Comparison of ENCODE assay signal across 8 cellular contexts in genomic region chr22:40463017-40463631, GRCh38.
A peak's percentile ranks its signal among the peaks of the same experiment; 100 is the strongest.
DNase-seq lines count a peak whose midpoint lies in the region; ATAC-seq and TF ChIP-seq lines count a peak whose summit lies in the region.

No MANE protein-coding gene starts in this region.

- peak; percentile 70 for ATAC-seq in GM18511 (IDR thresholded peaks at IDR 0.05; ENCODE audit: unreplicated experiment)
- ATAC-seq in GM21423 (IDR thresholded peaks at IDR 0.05; ENCODE audit: unreplicated experiment) = no peak

- H3K4me3 Mint-ChIP-seq in activated T-helper 1 cell treated with anti-CD3 and anti-CD28 coated beads, Interleukin-12 subunit alpha, Interleukin-12 subunit beta, Interleukin-2, Interleukin-4 antibody, amounts not matched to agents 30 ng/mL and 10 ng/mL and 1 ng/mL, durations not matched to agents 14 hours and 24 hours and 36 hours = peak overlapping the region; percentile 93
- no peak overlapping the region for H3K4me3 Mint-ChIP-seq in nephron progenitor cell

- H3K9ac ChIP-seq in GM23248 = no peak overlapping the region

- H4K20me1 ChIP-seq in GM23248 (ENCODE audit: insufficient read depth) = no peaks in the 10 kb centered on the region

- H3K36me3 Mint-ChIP-seq in activated T-helper 1 cell treated with anti-CD3 and anti-CD28 coated beads, Interleukin-12 subunit alpha, Interleukin-12 subunit beta, Interleukin-2, Interleukin-4 antibody, amounts not matched to agents 30 ng/mL and 10 ng/mL and 1 ng/mL, durations not matched to agents 14 hours and 24 hours and 36 hours (ENCODE audit: low read depth) = peaks cover 14% of the 10 kb centered on the region
- peaks cover 22% of the 10 kb centered on the region for H3K36me3 Mint-ChIP-seq in nephron progenitor cell (ENCODE audit: low read depth)

- H3K9me2 ChIP-seq in GM23248 (ENCODE audit: insufficient read depth) = no peaks in the 10 kb centered on the region

- no peaks in the 10 kb centered on the region for H3K9me3 Mint-ChIP-seq in activated T-helper 1 cell treated with anti-CD3 and anti-CD28 coated beads, Interleukin-12 subunit alpha, Interleukin-12 subunit beta, Interleukin-2, Interleukin-4 antibody, amounts not matched to agents 30 ng/mL and 10 ng/mL and 1 ng/mL, durations not matched to agents 14 hours and 24 hours and 36 hours
- H3K9me3 Mint-ChIP-seq in nephron progenitor cell = no peaks in the 10 kb centered on the region

- no peaks in the 10 kb centered on the region for H3K27me3 ChIP-seq in GM23248 (replicated peaks; ENCODE audit: insufficient read depth)

- intact Hi-C loops in activated T-helper 1 cell treated with anti-CD3 and anti-CD28 coated beads, Interleukin-12 subunit alpha, Interleukin-12 subunit beta, Interleukin-2, Interleukin-4 antibody, amounts not matched to agents 30 ng/mL and 10 ng/mL and 1 ng/mL, durations not matched to agents 14 hours and 24 hours and 36 hours (cut with micrococcal nuclease) = loop anchor here (1.0 to 10.0 kb wide), 5 partner anchors 16 to 1139 kb away; no protein-coding TSS in a partner anchor

- no peak overlapping the region for H3K27ac ChIP-seq in GM23248

- H3K27ac Mint-ChIP-seq in activated T-helper 1 cell treated with anti-CD3 and anti-CD28 coated beads, Interleukin-12 subunit alpha, Interleukin-12 subunit beta, Interleukin-2, Interleukin-4 antibody, amounts not matched to agents 30 ng/mL and 10 ng/mL and 1 ng/mL, durations not matched to agents 14 hours and 24 hours and 36 hours = peak overlapping the region; percentile 99
- H3K27ac Mint-ChIP-seq in nephron progenitor cell = peak overlapping the region; percentile 60

- no peaks in the 10 kb centered on the region for H3K4me1 ChIP-seq in GM23248 (ENCODE audit: insufficient read depth)

- H2AFZ ChIP-seq in GM23248 = no peak overlapping the region

- H3K36me3 ChIP-seq in GM23248 (ENCODE audit: low read depth) = 0 out of 2 replicates have a peak, but pooled peaks cover 6% of the 10 kb centered on the region

- DNase-seq in NB4 (ENCODE audit: low read depth) (peak; percentile 89), nephron progenitor cell (no peak), GM23248 (no peak), DMS 273 (lab: John Stamatoyannopoulos, UW; ENCODE audit: unreplicated experiment) (no peak), NCI-H1436 treated with DMSO at 0.1 percent for 48 hours (lab: John Stamatoyannopoulos, UW) (no peak)
- DNase-seq in activated T-helper 1 cell treated with anti-CD3 and anti-CD28 coated beads, Interleukin-12 subunit alpha, Interleukin-12 subunit beta, Interleukin-2, Interleukin-4 antibody, amounts not matched to agents 30 ng/mL and 10 ng/mL and 1 ng/mL, durations not matched to agents 14 hours and 24 hours and 36 hours (ENCODE audit: low spot score) = peak; percentile 37

- in situ Hi-C loops in GM23248 (cut with MboI) = no loop called here

- peak; percentile 39 for TF ChIP-seq POLR2A in NB4 (IDR thresholded peaks at IDR 0.05; ENCODE audit: extremely low read depth, insufficient read length)

- 91 to 92% methylated on average over 13 of the region's 13 CpGs for WGBS in GM23248 (ENCODE audit: low coverage in 1 of 2, low lambda C conversion rate in 2 of 2, missing lambda C conversion rate in 2 of 2), 2 experiments

- H3K4me3 ChIP-seq in NB4 (ENCODE audit: low read depth, low read length) (peak overlapping the region; percentile 98), GM23248 (no peak overlapping the region)

- H3K4me1 Mint-ChIP-seq in activated T-helper 1 cell treated with anti-CD3 and anti-CD28 coated beads, Interleukin-12 subunit alpha, Interleukin-12 subunit beta, Interleukin-2, Interleukin-4 antibody, amounts not matched to agents 30 ng/mL and 10 ng/mL and 1 ng/mL, durations not matched to agents 14 hours and 24 hours and 36 hours (ENCODE audit: low read depth) = peaks cover 55% of the 10 kb centered on the region
- H3K4me1 Mint-ChIP-seq in nephron progenitor cell = peaks cover 9% of the 10 kb centered on the region

- TF ChIP-seq CTCF in NB4 (IDR thresholded peaks at IDR 0.05; ENCODE audit: low read depth, low read length) (no peak), nephron progenitor cell (IDR thresholded peaks at IDR 0.05) (no peak)

- no peak overlapping the region for H3K4me2 ChIP-seq in GM23248 (ENCODE audit: unreplicated experiment)

- H3K79me2 ChIP-seq in GM23248 (ENCODE audit: insufficient read depth) = peaks cover 94% of the 10 kb centered on the region

- no peaks in the 10 kb centered on the region for H3F3A ChIP-seq in GM23248 (ENCODE audit: insufficient read depth)

- no peaks in the 10 kb centered on the region for H3K9me3 ChIP-seq in GM23248 (ENCODE audit: low read depth)

- no peaks in the 10 kb centered on the region for H3K27me3 Mint-ChIP-seq in activated T-helper 1 cell treated with anti-CD3 and anti-CD28 coated beads, Interleukin-12 subunit alpha, Interleukin-12 subunit beta, Interleukin-2, Interleukin-4 antibody, amounts not matched to agents 30 ng/mL and 10 ng/mL and 1 ng/mL, durations not matched to agents 14 hours and 24 hours and 36 hours (ENCODE audit: insufficient read depth)
- H3K27me3 Mint-ChIP-seq in nephron progenitor cell (ENCODE audit: low read depth, poor library complexity) = no peaks in the 10 kb centered on the region

Comparison
In these comparisons a context has a peak if more than half of its experiments do, and no peak if none do; other contexts are left out.
1. DNase-seq: peak in NB4 (single experiment) and activated T-helper 1 cell treated with anti-CD3 and anti-CD28 coated beads, Interleukin-12 subunit alpha, Interleukin-12 subunit beta, Interleukin-2, Interleukin-4 antibody, amounts not matched to agents 30 ng/mL and 10 ng/mL and 1 ng/mL, durations not matched to agents 14 hours and 24 hours and 36 hours (single experiment); none in nephron progenitor cell (single experiment), GM23248 (single experiment), DMS 273 (single experiment) and NCI-H1436 treated with DMSO at 0.1 percent for 48 hours (single experiment).